Comparison of ENCODE assay signal across 22 cellular contexts in the genomic region with DNA sequence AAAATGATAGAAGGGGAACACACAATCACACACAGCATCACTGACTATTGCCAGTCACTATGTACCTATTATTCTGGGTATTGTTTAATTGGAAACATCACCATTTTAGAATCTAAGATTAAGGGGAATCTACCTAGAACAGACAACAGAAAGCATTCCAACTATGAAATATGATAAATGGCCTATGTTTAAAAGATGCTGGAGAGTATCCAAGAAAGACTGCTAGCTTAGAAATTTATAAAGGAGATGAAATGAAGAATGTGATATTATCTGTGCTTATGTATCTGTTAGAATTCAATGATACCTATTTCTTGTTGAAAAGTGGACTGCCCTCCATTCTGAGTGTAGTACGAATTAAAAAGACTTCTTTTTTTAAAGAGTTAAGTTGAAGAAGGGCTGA.
"Had no signal": no experiment of that assay in that cellular context is flagged by ENCODE, and none has a peak within 500 bp of the region (broad histone marks: within the 10 kb centered on the region; RNA-seq: fewer than 3 reads in every experiment).

No MANE protein-coding gene starts in this region.

- H3K4me1 ChIP-seq: parathyroid adenoma had no signal

- H3K27me3 ChIP-seq: hepatocyte, left lung had no signal

- H3K9me3 Mint-ChIP-seq: activated T-cell treated with anti-CD3 and anti-CD28 coated beads, Interleukin-2, amount 50 U/mL, for 24 hours; activated T-helper 2 cell treated with anti-CD3 and anti-CD28 coated beads, Interferon-gamma antibody, Interleukin-2, Interleukin-4, amounts not matched to agents 10 μg/mL and 5 μg/mL and 100 μg/mL, durations not matched to agents 14 hours and 24 hours and 36 hours; T-helper 2 cell treated with Interferon-gamma antibody and Interleukin-4, amounts not matched to agents 5 μg/mL and 100 μg/mL, for 36 hours had no signal

- H3K9me3 ChIP-seq: left lung had no signal

- H3K27me3 Mint-ChIP-seq: activated naive CD8-positive, alpha-beta T cell; activated T-cell treated with anti-CD3 and anti-CD28 coated beads, Interleukin-2, amount 50 U/mL, for 24 hours; naive thymus-derived CD4-positive, alpha-beta T cell had no signal

- DNase-seq: activated CD4-positive, alpha-beta T cell treated with anti-CD3 and anti-CD28 coated beads for 1 hour; activated CD4-positive, alpha-beta T cell treated with anti-CD3 and anti-CD28 coated beads, Interleukin-2, amount 50 U/mL, for 1 hour; activated CD8-positive, alpha-beta T cell treated with anti-CD3 and anti-CD28 coated beads, Interleukin-2, amount 10 ng/mL, durations not matched to agents 7 days and 5 days; activated naive CD4-positive, alpha-beta T cell; activated T-cell treated with anti-CD3 and anti-CD28 coated beads, Interleukin-2, amount 50 U/mL, for 24 hours; amniotic stem cell; cerebellar nuclear complex; foreskin fibroblast; kidney glomerular epithelial cell; left lung; naive thymus-derived CD4-positive, alpha-beta T cell; right cardiac atrium; stimulated activated CD4-positive, alpha-beta T cell treated with anti-CD3 and anti-CD28 coated beads, Interleukin-12 subunit alpha, Interleukin-12 subunit beta, amount 100 ng/mL, for 4 hours; stimulated activated CD4-positive, alpha-beta T cell treated with anti-CD3 and anti-CD28 coated beads, Interleukin-4, amount 100 ng/mL, for 4 hours; stimulated activated naive CD8-positive, alpha-beta T cell treated with anti-CD3 and anti-CD28 coated beads, Interleukin-15, Interleukin-2, amounts not matched to agents 100 U/mL and 50 U/mL, for 24 hours; WERI-Rb-1 had no signal

- H3K4me3 Mint-ChIP-seq: activated CD8-positive, alpha-beta T cell treated with anti-CD3 and anti-CD28 coated beads, Interleukin-2, amount 10 ng/mL, durations not matched to agents 7 days and 5 days; activated naive CD8-positive, alpha-beta T cell; activated T-cell treated with anti-CD3 and anti-CD28 coated beads, Interleukin-2, amount 50 U/mL, for 24 hours; naive thymus-derived CD4-positive, alpha-beta T cell; T-helper 2 cell treated with Interferon-gamma antibody and Interleukin-4, amounts not matched to agents 5 μg/mL and 100 μg/mL, for 36 hours had no signal

- H3K4me3 ChIP-seq: hepatocyte, left lung, lung had no signal

- H3K9ac ChIP-seq: parathyroid adenoma had no signal

- H3K27ac ChIP-seq: hepatocyte, left lung, parathyroid adenoma, WERI-Rb-1 had no signal

- ATAC-seq: activated CD8-positive, alpha-beta T cell treated with anti-CD3 and anti-CD28 coated beads, Interleukin-2, amount 10 ng/mL, durations not matched to agents 7 days and 5 days; left lung; naive thymus-derived CD4-positive, alpha-beta T cell; right cardiac atrium; stimulated activated naive CD8-positive, alpha-beta T cell treated with anti-CD3 and anti-CD28 coated beads, Interleukin-15, Interleukin-2, amounts not matched to agents 100 U/mL and 50 U/mL, for 24 hours had no signal

- H3K4me2 ChIP-seq: hepatocyte had no signal

- H3K79me2 ChIP-seq: parathyroid adenoma had no signal

- H3K27ac Mint-ChIP-seq: activated CD8-positive, alpha-beta T cell treated with anti-CD3 and anti-CD28 coated beads, Interleukin-2, amount 10 ng/mL, durations not matched to agents 7 days and 5 days; activated naive CD8-positive, alpha-beta T cell; activated T-cell treated with anti-CD3 and anti-CD28 coated beads, Interleukin-2, amount 50 U/mL, for 24 hours; activated T-helper 2 cell treated with anti-CD3 and anti-CD28 coated beads, Interferon-gamma antibody, Interleukin-2, Interleukin-4, amounts not matched to agents 10 μg/mL and 5 μg/mL and 100 μg/mL, durations not matched to agents 14 hours and 24 hours and 36 hours; T-helper 2 cell treated with Interferon-gamma antibody and Interleukin-4, amounts not matched to agents 5 μg/mL and 100 μg/mL, for 36 hours had no signal

- H2AFZ ChIP-seq: hepatocyte, parathyroid adenoma had no signal
